ENCODE assay signal across 1 cellular context in the genomic region with DNA sequence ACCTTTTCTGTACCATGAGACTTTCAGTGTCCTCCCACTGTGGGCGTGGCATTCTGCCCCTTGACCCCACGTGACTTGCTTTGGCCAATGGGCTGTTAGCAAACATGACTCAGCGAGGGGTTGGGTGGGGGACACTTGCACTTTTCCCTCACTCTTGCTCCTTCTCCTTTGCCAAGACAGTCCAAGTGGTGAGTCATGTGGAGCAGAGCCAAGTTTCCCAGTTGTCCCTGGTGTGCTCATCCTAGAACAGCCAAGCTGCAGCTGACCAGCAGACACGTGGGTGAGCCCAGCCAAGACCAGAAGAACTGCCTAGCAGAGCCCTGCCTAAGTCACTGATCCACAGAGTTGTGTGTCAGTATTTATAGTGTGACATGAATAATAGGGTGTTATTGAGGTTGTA.
A peak's percentile ranks its signal among the peaks of the same experiment; 100 is the strongest.
TF ChIP-seq lines count a peak whose summit lies in the region.

No MANE protein-coding gene starts in this region.

TF ChIP-seq in K562, 482 proteins besides CTCF, POLR2A, EP300 and RAD21 (continued from another document and continues in another):
- TF ChIP-seq RNF219 (CRISPR knock-in tag; IDR thresholded peaks at IDR 0.05) (no peak), MEF2D (tag; conservative IDR thresholded peaks at IDR 0.05; ENCODE audit: low read depth) (no peak), YBX1 (IDR thresholded peaks at IDR 0.05) (no peak), HNRNPL (IDR thresholded peaks at IDR 0.05; ENCODE audit: low read depth, low read length) (no peak), C11orf30 (IDR thresholded peaks at IDR 0.05; ENCODE audit: low read depth) (no peak), ZNF75A (CRISPR knock-in tag; IDR thresholded peaks at IDR 0.05) (no peak), ZBTB49 (CRISPR knock-in tag; IDR thresholded peaks at IDR 0.05; ENCODE audit: borderline replicate concordance) (no peak), NUFIP1 (IDR thresholded peaks at IDR 0.05; ENCODE audit: partially characterized antibody) (no peak), NCOA6 (IDR thresholded peaks at IDR 0.05) (no peak), ZC3H4 (CRISPR knock-in tag; IDR thresholded peaks at IDR 0.05; ENCODE audit: borderline replicate concordance) (no peak), TFE3 (CRISPR knock-in tag; IDR thresholded peaks at IDR 0.05) (peak; percentile 82), GABPB2 (CRISPR knock-in tag; conservative IDR thresholded peaks at IDR 0.05) (no peak), ARID1B (IDR thresholded peaks at IDR 0.05) (0 out of 2 replicates have a peak, but pooled peaks have one; percentile 21), ILK (tag; IDR thresholded peaks at IDR 0.05; ENCODE audit: borderline replicate concordance, low read depth) (no peak), TOE1 (IDR thresholded peaks at IDR 0.05; ENCODE audit: borderline replicate concordance) (peak; percentile 67; the same call in 1 of the 2 replicates), TOE1 (CRISPR knock-in tag; IDR thresholded peaks at IDR 0.05; ENCODE audit: borderline replicate concordance, low read depth) (no peak), HDAC3 (IDR thresholded peaks at IDR 0.05; ENCODE audit: borderline replicate concordance, partially characterized antibody) (no peak), FOXJ3 (CRISPR knock-in tag; IDR thresholded peaks at IDR 0.05) (no peak), STAT6 (CRISPR knock-in tag; IDR thresholded peaks at IDR 0.05) (no peak), ZNF589 (CRISPR knock-in tag; IDR thresholded peaks at IDR 0.05; ENCODE audit: low read depth) (no peak), ELK1 (CRISPR knock-in tag; IDR thresholded peaks at IDR 0.05) (no peak), LEF1 (IDR thresholded peaks at IDR 0.05) (no peak), ZNF766 (CRISPR knock-in tag; conservative IDR thresholded peaks at IDR 0.05) (no peak), CBX2 (IDR thresholded peaks at IDR 0.05; ENCODE audit: insufficient read depth, low read length, poor library complexity, severe bottlenecking) (no peak), FOS (IDR thresholded peaks at IDR 0.05; ENCODE audit: extremely low read depth, insufficient read length) (peak; percentile 43), ZBTB7A (IDR thresholded peaks at IDR 0.05; ENCODE audit: borderline replicate concordance, control insufficient read depth, low read depth, low read length) (no peak), RFX1 (IDR thresholded peaks at IDR 0.05) (no peak), RAD51 (IDR thresholded peaks at IDR 0.05; ENCODE audit: borderline replicate concordance, low read depth) (peak; percentile 86), NFYB (IDR thresholded peaks at IDR 0.05; ENCODE audit: extremely low read depth, insufficient read length) (peak; percentile 14), SRSF3 (IDR thresholded peaks at IDR 0.05; ENCODE audit: insufficient read depth, low read length) (no peak), BDP1 (IDR thresholded peaks at IDR 0.05; ENCODE audit: insufficient read depth, insufficient read length) (no peak), ZNF445 (CRISPR knock-in tag; IDR thresholded peaks at IDR 0.05; ENCODE audit: low read depth) (no peak), NR1H2 (CRISPR knock-in tag; IDR thresholded peaks at IDR 0.05) (no peak), NR2C1 (IDR thresholded peaks at IDR 0.05) (no peak), NR2C1 (tag; IDR thresholded peaks at IDR 0.05) (peak; percentile 43; the same call in 1 of the 2 replicates), KAT2B (IDR thresholded peaks at IDR 0.05; ENCODE audit: low read depth, low read length) (no peak), ELF4 (CRISPR knock-in tag; IDR thresholded peaks at IDR 0.05) (no peak), HIVEP1 (CRISPR knock-in tag; IDR thresholded peaks at IDR 0.05) (no peak), NR3C1 (CRISPR knock-in tag; IDR thresholded peaks at IDR 0.05) (no peak)
- TF ChIP-seq, protein P1, sequence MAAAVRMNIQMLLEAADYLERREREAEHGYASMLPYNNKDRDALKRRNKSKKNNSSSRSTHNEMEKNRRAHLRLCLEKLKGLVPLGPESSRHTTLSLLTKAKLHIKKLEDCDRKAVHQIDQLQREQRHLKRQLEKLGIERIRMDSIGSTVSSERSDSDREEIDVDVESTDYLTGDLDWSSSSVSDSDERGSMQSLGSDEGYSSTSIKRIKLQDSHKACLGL (CRISPR knock-in tag; IDR thresholded peaks at IDR 0.05; ENCODE audit: borderline replicate concordance, poor library complexity, severe bottlenecking) = no peak
- TF ChIP-seq, protein P2, sequence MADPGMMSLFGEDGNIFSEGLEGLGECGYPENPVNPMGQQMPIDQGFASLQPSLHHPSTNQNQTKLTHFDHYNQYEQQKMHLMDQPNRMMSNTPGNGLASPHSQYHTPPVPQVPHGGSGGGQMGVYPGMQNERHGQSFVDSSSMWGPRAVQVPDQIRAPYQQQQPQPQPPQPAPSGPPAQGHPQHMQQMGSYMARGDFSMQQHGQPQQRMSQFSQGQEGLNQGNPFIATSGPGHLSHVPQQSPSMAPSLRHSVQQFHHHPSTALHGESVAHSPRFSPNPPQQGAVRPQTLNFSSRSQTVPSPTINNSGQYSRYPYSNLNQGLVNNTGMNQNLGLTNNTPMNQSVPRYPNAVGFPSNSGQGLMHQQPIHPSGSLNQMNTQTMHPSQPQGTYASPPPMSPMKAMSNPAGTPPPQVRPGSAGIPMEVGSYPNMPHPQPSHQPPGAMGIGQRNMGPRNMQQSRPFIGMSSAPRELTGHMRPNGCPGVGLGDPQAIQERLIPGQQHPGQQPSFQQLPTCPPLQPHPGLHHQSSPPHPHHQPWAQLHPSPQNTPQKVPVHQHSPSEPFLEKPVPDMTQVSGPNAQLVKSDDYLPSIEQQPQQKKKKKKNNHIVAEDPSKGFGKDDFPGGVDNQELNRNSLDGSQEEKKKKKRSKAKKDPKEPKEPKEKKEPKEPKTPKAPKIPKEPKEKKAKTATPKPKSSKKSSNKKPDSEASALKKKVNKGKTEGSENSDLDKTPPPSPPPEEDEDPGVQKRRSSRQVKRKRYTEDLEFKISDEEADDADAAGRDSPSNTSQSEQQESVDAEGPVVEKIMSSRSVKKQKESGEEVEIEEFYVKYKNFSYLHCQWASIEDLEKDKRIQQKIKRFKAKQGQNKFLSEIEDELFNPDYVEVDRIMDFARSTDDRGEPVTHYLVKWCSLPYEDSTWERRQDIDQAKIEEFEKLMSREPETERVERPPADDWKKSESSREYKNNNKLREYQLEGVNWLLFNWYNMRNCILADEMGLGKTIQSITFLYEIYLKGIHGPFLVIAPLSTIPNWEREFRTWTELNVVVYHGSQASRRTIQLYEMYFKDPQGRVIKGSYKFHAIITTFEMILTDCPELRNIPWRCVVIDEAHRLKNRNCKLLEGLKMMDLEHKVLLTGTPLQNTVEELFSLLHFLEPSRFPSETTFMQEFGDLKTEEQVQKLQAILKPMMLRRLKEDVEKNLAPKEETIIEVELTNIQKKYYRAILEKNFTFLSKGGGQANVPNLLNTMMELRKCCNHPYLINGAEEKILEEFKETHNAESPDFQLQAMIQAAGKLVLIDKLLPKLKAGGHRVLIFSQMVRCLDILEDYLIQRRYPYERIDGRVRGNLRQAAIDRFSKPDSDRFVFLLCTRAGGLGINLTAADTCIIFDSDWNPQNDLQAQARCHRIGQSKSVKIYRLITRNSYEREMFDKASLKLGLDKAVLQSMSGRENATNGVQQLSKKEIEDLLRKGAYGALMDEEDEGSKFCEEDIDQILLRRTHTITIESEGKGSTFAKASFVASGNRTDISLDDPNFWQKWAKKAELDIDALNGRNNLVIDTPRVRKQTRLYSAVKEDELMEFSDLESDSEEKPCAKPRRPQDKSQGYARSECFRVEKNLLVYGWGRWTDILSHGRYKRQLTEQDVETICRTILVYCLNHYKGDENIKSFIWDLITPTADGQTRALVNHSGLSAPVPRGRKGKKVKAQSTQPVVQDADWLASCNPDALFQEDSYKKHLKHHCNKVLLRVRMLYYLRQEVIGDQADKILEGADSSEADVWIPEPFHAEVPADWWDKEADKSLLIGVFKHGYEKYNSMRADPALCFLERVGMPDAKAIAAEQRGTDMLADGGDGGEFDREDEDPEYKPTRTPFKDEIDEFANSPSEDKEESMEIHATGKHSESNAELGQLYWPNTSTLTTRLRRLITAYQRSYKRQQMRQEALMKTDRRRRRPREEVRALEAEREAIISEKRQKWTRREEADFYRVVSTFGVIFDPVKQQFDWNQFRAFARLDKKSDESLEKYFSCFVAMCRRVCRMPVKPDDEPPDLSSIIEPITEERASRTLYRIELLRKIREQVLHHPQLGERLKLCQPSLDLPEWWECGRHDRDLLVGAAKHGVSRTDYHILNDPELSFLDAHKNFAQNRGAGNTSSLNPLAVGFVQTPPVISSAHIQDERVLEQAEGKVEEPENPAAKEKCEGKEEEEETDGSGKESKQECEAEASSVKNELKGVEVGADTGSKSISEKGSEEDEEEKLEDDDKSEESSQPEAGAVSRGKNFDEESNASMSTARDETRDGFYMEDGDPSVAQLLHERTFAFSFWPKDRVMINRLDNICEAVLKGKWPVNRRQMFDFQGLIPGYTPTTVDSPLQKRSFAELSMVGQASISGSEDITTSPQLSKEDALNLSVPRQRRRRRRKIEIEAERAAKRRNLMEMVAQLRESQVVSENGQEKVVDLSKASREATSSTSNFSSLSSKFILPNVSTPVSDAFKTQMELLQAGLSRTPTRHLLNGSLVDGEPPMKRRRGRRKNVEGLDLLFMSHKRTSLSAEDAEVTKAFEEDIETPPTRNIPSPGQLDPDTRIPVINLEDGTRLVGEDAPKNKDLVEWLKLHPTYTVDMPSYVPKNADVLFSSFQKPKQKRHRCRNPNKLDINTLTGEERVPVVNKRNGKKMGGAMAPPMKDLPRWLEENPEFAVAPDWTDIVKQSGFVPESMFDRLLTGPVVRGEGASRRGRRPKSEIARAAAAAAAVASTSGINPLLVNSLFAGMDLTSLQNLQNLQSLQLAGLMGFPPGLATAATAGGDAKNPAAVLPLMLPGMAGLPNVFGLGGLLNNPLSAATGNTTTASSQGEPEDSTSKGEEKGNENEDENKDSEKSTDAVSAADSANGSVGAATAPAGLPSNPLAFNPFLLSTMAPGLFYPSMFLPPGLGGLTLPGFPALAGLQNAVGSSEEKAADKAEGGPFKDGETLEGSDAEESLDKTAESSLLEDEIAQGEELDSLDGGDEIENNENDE (IDR thresholded peaks at IDR 0.05; ENCODE audit: low read depth, low read length) = no peak
